Comparison of ENCODE assay signal across 25 cellular contexts in the genomic region with DNA sequence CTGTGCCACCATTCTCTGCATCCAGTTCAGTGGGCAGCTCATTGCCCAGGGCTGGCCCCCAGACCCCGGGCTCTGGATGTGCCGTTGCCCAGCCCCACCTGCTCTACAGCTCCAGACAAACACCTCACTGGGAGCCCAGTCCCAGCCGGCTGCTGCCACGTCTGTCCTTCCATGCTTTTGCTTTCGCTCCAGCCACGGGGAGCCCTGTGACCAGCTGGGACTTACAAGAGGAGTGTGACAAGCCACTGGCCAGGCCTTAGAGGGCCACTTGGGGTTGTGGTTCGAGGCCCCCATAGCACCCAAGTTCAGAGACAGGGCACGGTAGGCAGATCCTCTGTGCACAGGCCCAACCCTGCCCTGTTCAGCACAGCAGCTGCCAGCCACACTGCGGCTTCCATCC.
"Had no signal": no experiment of that assay in that cellular context is flagged by ENCODE, and none has a peak within 500 bp of the region (broad histone marks: within the 10 kb centered on the region; RNA-seq: fewer than 3 reads in every experiment).

No MANE protein-coding gene starts in this region.

- H3K9me3 Mint-ChIP-seq: activated CD4-positive, alpha-beta memory T cell treated with anti-CD3 and anti-CD28 coated beads, Interleukin-2, amount 10 ng/mL, durations not matched to agents 7 days and 5 days; activated CD4-positive, alpha-beta T cell treated with anti-CD3 and anti-CD28 coated beads, Interleukin-2, amount 10 ng/mL, durations not matched to agents 7 days and 5 days; activated naive CD4-positive, alpha-beta T cell treated with anti-CD3 and anti-CD28 coated beads, Interleukin-2, amount 10 ng/mL, durations not matched to agents 7 days and 5 days; activated naive CD4-positive, alpha-beta T cell treated with anti-CD3 and anti-CD28 coated beads, Interleukin-2, amount 50 U/mL, for 72 hours; activated naive CD8-positive, alpha-beta T cell treated with anti-CD3 and anti-CD28 coated beads, Interleukin-2, amount 10 ng/mL, durations not matched to agents 7 days and 5 days; activated T-cell treated with anti-CD3 and anti-CD28 coated beads, Interleukin-2, amount 50 U/mL, for 24 hours; activated T-cell treated with anti-CD3 and anti-CD28 coated beads, Interleukin-2, amount 50 U/mL, for 72 hours; brain; central memory CD8-positive, alpha-beta T cell; effector memory CD8-positive, alpha-beta T cell had no signal

- H3K36me3 Mint-ChIP-seq: activated naive CD4-positive, alpha-beta T cell treated with anti-CD3 and anti-CD28 coated beads, Interleukin-2, amount 10 ng/mL, durations not matched to agents 7 days and 5 days; activated naive CD4-positive, alpha-beta T cell treated with anti-CD3 and anti-CD28 coated beads, Interleukin-2, amount 50 U/mL, for 72 hours; activated naive CD8-positive, alpha-beta T cell treated with anti-CD3 and anti-CD28 coated beads, Interleukin-2, amount 10 ng/mL, durations not matched to agents 7 days and 5 days; brain had no signal

- H3K4me3 Mint-ChIP-seq: activated CD4-positive, alpha-beta memory T cell treated with anti-CD3 and anti-CD28 coated beads, Interleukin-2, amount 10 ng/mL, durations not matched to agents 7 days and 5 days; activated CD4-positive, alpha-beta T cell treated with anti-CD3 and anti-CD28 coated beads, Interleukin-2, amount 10 ng/mL, durations not matched to agents 7 days and 5 days; activated naive CD4-positive, alpha-beta T cell treated with anti-CD3 and anti-CD28 coated beads, Interleukin-2, amount 10 ng/mL, durations not matched to agents 7 days and 5 days; activated naive CD8-positive, alpha-beta T cell treated with anti-CD3 and anti-CD28 coated beads, Interleukin-2, amount 10 ng/mL, durations not matched to agents 7 days and 5 days; activated T-cell treated with anti-CD3 and anti-CD28 coated beads, Interleukin-2, amount 50 U/mL, for 24 hours; activated T-cell treated with anti-CD3 and anti-CD28 coated beads, Interleukin-2, amount 50 U/mL, for 72 hours; brain; central memory CD8-positive, alpha-beta T cell; effector memory CD8-positive, alpha-beta T cell had no signal

- ATAC-seq: activated naive CD4-positive, alpha-beta T cell treated with anti-CD3 and anti-CD28 coated beads, Interleukin-2, amount 50 U/mL, for 72 hours; activated T-cell treated with anti-CD3 and anti-CD28 coated beads, Interleukin-2, amount 50 U/mL, for 72 hours; effector memory CD8-positive, alpha-beta T cell; foreskin keratinocyte; gastrocnemius medialis had no signal

- H3K4me1 Mint-ChIP-seq: activated CD4-positive, alpha-beta memory T cell treated with anti-CD3 and anti-CD28 coated beads, Interleukin-2, amount 10 ng/mL, durations not matched to agents 7 days and 5 days; activated CD4-positive, alpha-beta T cell treated with anti-CD3 and anti-CD28 coated beads, Interleukin-2, amount 10 ng/mL, durations not matched to agents 7 days and 5 days; activated naive CD4-positive, alpha-beta T cell treated with anti-CD3 and anti-CD28 coated beads, Interleukin-2, amount 10 ng/mL, durations not matched to agents 7 days and 5 days; activated naive CD8-positive, alpha-beta T cell treated with anti-CD3 and anti-CD28 coated beads, Interleukin-2, amount 10 ng/mL, durations not matched to agents 7 days and 5 days; central memory CD8-positive, alpha-beta T cell had no signal

- DNase-seq: activated CD4-positive, alpha-beta memory T cell treated with anti-CD3 and anti-CD28 coated beads, Interleukin-2, amount 10 ng/mL, durations not matched to agents 7 days and 5 days; activated CD4-positive, alpha-beta T cell treated with anti-CD3 and anti-CD28 coated beads for 1 hour; activated CD4-positive, alpha-beta T cell treated with anti-CD3 and anti-CD28 coated beads for 4 hours; activated CD4-positive, alpha-beta T cell treated with anti-CD3 and anti-CD28 coated beads, Interleukin-2, amount 10 ng/mL, durations not matched to agents 7 days and 5 days; activated CD4-positive, alpha-beta T cell treated with anti-CD3 and anti-CD28 coated beads, Interleukin-2, amount 50 U/mL, for 4 hours; activated CD8-positive, alpha-beta memory T cell treated with anti-CD3 and anti-CD28 coated beads, Interleukin-2, amount 50 U/mL, for 48 hours; activated gamma-delta T cell; activated naive CD4-positive, alpha-beta T cell; activated naive CD4-positive, alpha-beta T cell treated with anti-CD3 and anti-CD28 coated beads, Interleukin-2, amount 10 ng/mL, durations not matched to agents 7 days and 5 days; activated naive CD8-positive, alpha-beta T cell treated with anti-CD3 and anti-CD28 coated beads, Interleukin-2, amount 10 ng/mL, durations not matched to agents 7 days and 5 days; activated T-cell treated with anti-CD3 and anti-CD28 coated beads for 4 hours; activated T-cell treated with anti-CD3 and anti-CD28 coated beads, Interleukin-2, amount 50 U/mL, for 24 hours; activated T-cell treated with anti-CD3 and anti-CD28 coated beads, Interleukin-2, amount 50 U/mL, for 72 hours; cortex of kidney; dermis blood vessel endothelial cell; effector CD4-positive, alpha-beta T cell; effector memory CD8-positive, alpha-beta T cell; erythroblast; foreskin keratinocyte; gastrocnemius medialis; glutamatergic neuron; T-helper 2 cell had no signal

- H3K27ac Mint-ChIP-seq: activated CD4-positive, alpha-beta memory T cell treated with anti-CD3 and anti-CD28 coated beads, Interleukin-2, amount 10 ng/mL, durations not matched to agents 7 days and 5 days; activated CD4-positive, alpha-beta T cell treated with anti-CD3 and anti-CD28 coated beads, Interleukin-2, amount 10 ng/mL, durations not matched to agents 7 days and 5 days; activated naive CD4-positive, alpha-beta T cell treated with anti-CD3 and anti-CD28 coated beads, Interleukin-2, amount 10 ng/mL, durations not matched to agents 7 days and 5 days; activated naive CD4-positive, alpha-beta T cell treated with anti-CD3 and anti-CD28 coated beads, Interleukin-2, amount 50 U/mL, for 72 hours; activated naive CD8-positive, alpha-beta T cell treated with anti-CD3 and anti-CD28 coated beads, Interleukin-2, amount 10 ng/mL, durations not matched to agents 7 days and 5 days; activated T-cell treated with anti-CD3 and anti-CD28 coated beads, Interleukin-2, amount 50 U/mL, for 24 hours; activated T-cell treated with anti-CD3 and anti-CD28 coated beads, Interleukin-2, amount 50 U/mL, for 72 hours; brain; effector memory CD8-positive, alpha-beta T cell had no signal

- H3K27me3 Mint-ChIP-seq: activated CD4-positive, alpha-beta memory T cell treated with anti-CD3 and anti-CD28 coated beads, Interleukin-2, amount 10 ng/mL, durations not matched to agents 7 days and 5 days; activated CD4-positive, alpha-beta T cell treated with anti-CD3 and anti-CD28 coated beads, Interleukin-2, amount 10 ng/mL, durations not matched to agents 7 days and 5 days; activated naive CD4-positive, alpha-beta T cell treated with anti-CD3 and anti-CD28 coated beads, Interleukin-2, amount 10 ng/mL, durations not matched to agents 7 days and 5 days; activated naive CD8-positive, alpha-beta T cell treated with anti-CD3 and anti-CD28 coated beads, Interleukin-2, amount 10 ng/mL, durations not matched to agents 7 days and 5 days; activated T-cell treated with anti-CD3 and anti-CD28 coated beads, Interleukin-2, amount 50 U/mL, for 24 hours; brain; central memory CD8-positive, alpha-beta T cell; effector memory CD8-positive, alpha-beta T cell had no signal
